ENCODE assay signal across 1 cellular context in the genomic region with DNA sequence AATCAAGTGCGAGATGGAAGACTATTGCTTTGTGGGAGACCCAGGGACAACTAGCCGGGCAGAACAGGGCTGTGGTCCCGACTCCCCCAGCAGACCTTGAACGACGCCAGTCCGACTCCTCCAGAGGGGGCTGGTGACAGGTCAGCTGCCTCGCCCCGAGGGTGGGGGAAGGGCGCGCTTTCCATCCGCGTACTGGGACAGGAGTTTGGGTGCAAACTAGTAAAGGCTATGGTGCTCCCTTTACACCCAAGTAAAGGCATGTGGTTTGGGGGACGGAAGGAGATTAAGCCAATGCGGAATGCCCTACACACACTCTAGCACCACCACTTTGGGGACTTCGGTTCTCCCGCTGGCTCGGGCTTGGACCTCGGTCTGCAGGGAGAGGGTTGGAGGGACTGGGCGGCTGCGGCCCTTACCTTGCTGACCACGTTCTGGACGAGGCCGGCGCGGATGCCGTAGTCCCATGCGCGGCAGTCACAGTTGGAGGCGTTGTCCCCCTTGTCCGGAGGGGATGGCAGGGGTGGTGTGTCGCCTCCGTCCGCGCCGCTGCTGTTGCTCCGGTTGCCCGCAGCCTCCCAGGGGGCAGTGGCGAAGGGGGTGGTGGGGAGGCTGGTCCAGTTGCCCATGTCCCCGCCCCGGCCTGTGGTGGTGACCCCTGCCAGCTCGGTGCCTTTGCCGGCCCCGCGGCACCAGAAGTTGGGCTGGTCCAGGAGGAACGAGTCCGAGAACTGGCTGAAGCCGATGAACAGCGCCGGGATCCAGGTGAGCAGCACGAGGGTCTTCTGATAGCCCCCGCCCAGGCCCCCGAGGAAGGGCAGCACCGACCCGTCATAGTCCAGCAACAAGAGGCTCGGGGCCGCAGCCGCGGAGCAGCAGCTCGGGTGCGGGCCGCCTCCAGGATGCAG.
TF ChIP-seq lines count a peak whose summit lies in the region.

No MANE protein-coding gene starts in this region.

TF ChIP-seq in HepG2, 621 proteins besides CTCF, POLR2A, EP300 and RAD21 (continued from another document and continues in another):
- TF ChIP-seq, protein P1, sequence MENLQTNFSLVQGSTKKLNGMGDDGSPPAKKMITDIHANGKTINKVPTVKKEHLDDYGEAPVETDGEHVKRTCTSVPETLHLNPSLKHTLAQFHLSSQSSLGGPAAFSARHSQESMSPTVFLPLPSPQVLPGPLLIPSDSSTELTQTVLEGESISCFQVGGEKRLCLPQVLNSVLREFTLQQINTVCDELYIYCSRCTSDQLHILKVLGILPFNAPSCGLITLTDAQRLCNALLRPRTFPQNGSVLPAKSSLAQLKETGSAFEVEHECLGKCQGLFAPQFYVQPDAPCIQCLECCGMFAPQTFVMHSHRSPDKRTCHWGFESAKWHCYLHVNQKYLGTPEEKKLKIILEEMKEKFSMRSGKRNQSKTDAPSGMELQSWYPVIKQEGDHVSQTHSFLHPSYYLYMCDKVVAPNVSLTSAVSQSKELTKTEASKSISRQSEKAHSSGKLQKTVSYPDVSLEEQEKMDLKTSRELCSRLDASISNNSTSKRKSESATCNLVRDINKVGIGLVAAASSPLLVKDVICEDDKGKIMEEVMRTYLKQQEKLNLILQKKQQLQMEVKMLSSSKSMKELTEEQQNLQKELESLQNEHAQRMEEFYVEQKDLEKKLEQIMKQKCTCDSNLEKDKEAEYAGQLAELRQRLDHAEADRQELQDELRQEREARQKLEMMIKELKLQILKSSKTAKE (CRISPR knock-in tag; IDR thresholded peaks at IDR 0.05; ENCODE audit: borderline replicate concordance), result peak; percentile 69; the same call in 1 of the 2 replicates
- TF ChIP-seq SP140L (CRISPR knock-in tag; IDR thresholded peaks at IDR 0.05; ENCODE audit: borderline replicate concordance) (no peak), ZNF747 (CRISPR knock-in tag; IDR thresholded peaks at IDR 0.05; ENCODE audit: borderline replicate concordance) (no peak), NR3C1 (CRISPR knock-in tag; IDR thresholded peaks at IDR 0.05) (no peak), FOXO1 (CRISPR knock-in tag; IDR thresholded peaks at IDR 0.05) (0 out of 2 replicates have a peak, but pooled peaks have one; percentile 10), ZNF124 (CRISPR knock-in tag; IDR thresholded peaks at IDR 0.05) (peak; percentile 11; the same call in 1 of the 2 replicates), TEAD3 (CRISPR knock-in tag; optimal IDR thresholded peaks at IDR 0.05; ENCODE audit: borderline replicate concordance) (peak; percentile 6), ZNF225 (CRISPR knock-in tag; IDR thresholded peaks at IDR 0.05) (peak; percentile 74), ZNF496 (CRISPR knock-in tag; IDR thresholded peaks at IDR 0.05; ENCODE audit: insufficient replicate concordance) (no peak), ZBTB3 (CRISPR knock-in tag; IDR thresholded peaks at IDR 0.05; ENCODE audit: borderline replicate concordance, low read depth) (peak; percentile 53; the same call in 1 of the 2 replicates), ISL2 (CRISPR knock-in tag; IDR thresholded peaks at IDR 0.05) (no peak; the same call in 1 of the 2 replicates), ZFP90 (CRISPR knock-in tag; IDR thresholded peaks at IDR 0.05; ENCODE audit: borderline replicate concordance) (no peak), SNAPC2 (CRISPR knock-in tag; IDR thresholded peaks at IDR 0.05) (peak; percentile 77; the same call in 1 of the 2 replicates), NRL (CRISPR knock-in tag; IDR thresholded peaks at IDR 0.05; ENCODE audit: borderline replicate concordance) (peak; percentile 74; the same call in 1 of the 2 replicates), YEATS2 (CRISPR knock-in tag; IDR thresholded peaks at IDR 0.05; ENCODE audit: borderline replicate concordance) (no peak), DR1 (CRISPR knock-in tag; IDR thresholded peaks at IDR 0.05) (no peak), ZNF451 (CRISPR knock-in tag; IDR thresholded peaks at IDR 0.05) (no peak), KMT2B (CRISPR knock-in tag; IDR thresholded peaks at IDR 0.05) (peak; percentile 33; the same call in 1 of the 2 replicates), ZNF468 (CRISPR knock-in tag; IDR thresholded peaks at IDR 0.05) (no peak), ZFAT (CRISPR knock-in tag; conservative IDR thresholded peaks at IDR 0.05) (no peak), CBFB (CRISPR knock-in tag; IDR thresholded peaks at IDR 0.05) (no peak), LCORL (IDR thresholded peaks at IDR 0.05) (no peak), LCORL (CRISPR knock-in tag; IDR thresholded peaks at IDR 0.05) (peak; percentile 69; the same call in 1 of the 2 replicates), SAFB2 (CRISPR knock-in tag; IDR thresholded peaks at IDR 0.05; ENCODE audit: borderline replicate concordance, low read depth) (no peak), AGO1 (IDR thresholded peaks at IDR 0.05; ENCODE audit: low read depth, low read length, poor library complexity, severe bottlenecking) (peak; percentile 59), NFIC (IDR thresholded peaks at IDR 0.05; ENCODE audit: low read length) (no peak), ZIK1 (CRISPR knock-in tag; IDR thresholded peaks at IDR 0.05; ENCODE audit: borderline replicate concordance, low read depth) (no peak), TGIF2 (CRISPR knock-in tag; IDR thresholded peaks at IDR 0.05) (peak; percentile 94), ZNF781 (CRISPR knock-in tag; IDR thresholded peaks at IDR 0.05; ENCODE audit: borderline replicate concordance, not compliant biosample characterization) (peak; percentile 90), PAX8 (CRISPR knock-in tag; IDR thresholded peaks at IDR 0.05; ENCODE audit: borderline replicate concordance) (no peak), ZMYM2 (CRISPR knock-in tag; IDR thresholded peaks at IDR 0.05) (no peak)
- TF ChIP-seq, protein P2, sequence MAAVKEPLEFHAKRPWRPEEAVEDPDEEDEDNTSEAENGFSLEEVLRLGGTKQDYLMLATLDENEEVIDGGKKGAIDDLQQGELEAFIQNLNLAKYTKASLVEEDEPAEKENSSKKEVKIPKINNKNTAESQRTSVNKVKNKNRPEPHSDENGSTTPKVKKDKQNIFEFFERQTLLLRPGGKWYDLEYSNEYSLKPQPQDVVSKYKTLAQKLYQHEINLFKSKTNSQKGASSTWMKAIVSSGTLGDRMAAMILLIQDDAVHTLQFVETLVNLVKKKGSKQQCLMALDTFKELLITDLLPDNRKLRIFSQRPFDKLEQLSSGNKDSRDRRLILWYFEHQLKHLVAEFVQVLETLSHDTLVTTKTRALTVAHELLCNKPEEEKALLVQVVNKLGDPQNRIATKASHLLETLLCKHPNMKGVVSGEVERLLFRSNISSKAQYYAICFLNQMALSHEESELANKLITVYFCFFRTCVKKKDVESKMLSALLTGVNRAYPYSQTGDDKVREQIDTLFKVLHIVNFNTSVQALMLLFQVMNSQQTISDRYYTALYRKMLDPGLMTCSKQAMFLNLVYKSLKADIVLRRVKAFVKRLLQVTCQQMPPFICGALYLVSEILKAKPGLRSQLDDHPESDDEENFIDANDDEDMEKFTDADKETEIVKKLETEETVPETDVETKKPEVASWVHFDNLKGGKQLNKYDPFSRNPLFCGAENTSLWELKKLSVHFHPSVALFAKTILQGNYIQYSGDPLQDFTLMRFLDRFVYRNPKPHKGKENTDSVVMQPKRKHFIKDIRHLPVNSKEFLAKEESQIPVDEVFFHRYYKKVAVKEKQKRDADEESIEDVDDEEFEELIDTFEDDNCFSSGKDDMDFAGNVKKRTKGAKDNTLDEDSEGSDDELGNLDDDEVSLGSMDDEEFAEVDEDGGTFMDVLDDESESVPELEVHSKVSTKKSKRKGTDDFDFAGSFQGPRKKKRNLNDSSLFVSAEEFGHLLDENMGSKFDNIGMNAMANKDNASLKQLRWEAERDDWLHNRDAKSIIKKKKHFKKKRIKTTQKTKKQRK (IDR thresholded peaks at IDR 0.05; ENCODE audit: low read length), result no peak
- TF ChIP-seq, protein P3, sequence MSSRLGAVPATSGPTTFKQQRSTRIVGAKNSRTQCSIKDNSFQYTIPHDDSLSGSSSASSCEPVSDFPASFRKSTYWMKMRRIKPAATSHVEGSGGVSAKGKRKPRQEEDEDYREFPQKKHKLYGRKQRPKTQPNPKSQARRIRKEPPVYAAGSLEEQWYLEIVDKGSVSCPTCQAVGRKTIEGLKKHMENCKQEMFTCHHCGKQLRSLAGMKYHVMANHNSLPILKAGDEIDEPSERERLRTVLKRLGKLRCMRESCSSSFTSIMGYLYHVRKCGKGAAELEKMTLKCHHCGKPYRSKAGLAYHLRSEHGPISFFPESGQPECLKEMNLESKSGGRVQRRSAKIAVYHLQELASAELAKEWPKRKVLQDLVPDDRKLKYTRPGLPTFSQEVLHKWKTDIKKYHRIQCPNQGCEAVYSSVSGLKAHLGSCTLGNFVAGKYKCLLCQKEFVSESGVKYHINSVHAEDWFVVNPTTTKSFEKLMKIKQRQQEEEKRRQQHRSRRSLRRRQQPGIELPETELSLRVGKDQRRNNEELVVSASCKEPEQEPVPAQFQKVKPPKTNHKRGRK (CRISPR knock-in tag; IDR thresholded peaks at IDR 0.05), result no peak
- TF ChIP-seq, protein P4, sequence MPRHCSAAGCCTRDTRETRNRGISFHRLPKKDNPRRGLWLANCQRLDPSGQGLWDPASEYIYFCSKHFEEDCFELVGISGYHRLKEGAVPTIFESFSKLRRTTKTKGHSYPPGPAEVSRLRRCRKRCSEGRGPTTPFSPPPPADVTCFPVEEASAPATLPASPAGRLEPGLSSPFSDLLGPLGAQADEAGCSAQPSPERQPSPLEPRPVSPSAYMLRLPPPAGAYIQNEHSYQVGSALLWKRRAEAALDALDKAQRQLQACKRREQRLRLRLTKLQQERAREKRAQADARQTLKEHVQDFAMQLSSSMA (CRISPR knock-in tag; IDR thresholded peaks at IDR 0.05), result no peak
- TF ChIP-seq, protein P5, sequence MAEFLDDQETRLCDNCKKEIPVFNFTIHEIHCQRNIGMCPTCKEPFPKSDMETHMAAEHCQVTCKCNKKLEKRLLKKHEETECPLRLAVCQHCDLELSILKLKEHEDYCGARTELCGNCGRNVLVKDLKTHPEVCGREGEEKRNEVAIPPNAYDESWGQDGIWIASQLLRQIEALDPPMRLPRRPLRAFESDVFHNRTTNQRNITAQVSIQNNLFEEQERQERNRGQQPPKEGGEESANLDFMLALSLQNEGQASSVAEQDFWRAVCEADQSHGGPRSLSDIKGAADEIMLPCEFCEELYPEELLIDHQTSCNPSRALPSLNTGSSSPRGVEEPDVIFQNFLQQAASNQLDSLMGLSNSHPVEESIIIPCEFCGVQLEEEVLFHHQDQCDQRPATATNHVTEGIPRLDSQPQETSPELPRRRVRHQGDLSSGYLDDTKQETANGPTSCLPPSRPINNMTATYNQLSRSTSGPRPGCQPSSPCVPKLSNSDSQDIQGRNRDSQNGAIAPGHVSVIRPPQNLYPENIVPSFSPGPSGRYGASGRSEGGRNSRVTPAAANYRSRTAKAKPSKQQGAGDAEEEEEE (CRISPR knock-in tag; IDR thresholded peaks at IDR 0.05; ENCODE audit: borderline replicate concordance), result peak; percentile 53; the same call in 1 of the 2 replicates
- TF ChIP-seq, protein P6, sequence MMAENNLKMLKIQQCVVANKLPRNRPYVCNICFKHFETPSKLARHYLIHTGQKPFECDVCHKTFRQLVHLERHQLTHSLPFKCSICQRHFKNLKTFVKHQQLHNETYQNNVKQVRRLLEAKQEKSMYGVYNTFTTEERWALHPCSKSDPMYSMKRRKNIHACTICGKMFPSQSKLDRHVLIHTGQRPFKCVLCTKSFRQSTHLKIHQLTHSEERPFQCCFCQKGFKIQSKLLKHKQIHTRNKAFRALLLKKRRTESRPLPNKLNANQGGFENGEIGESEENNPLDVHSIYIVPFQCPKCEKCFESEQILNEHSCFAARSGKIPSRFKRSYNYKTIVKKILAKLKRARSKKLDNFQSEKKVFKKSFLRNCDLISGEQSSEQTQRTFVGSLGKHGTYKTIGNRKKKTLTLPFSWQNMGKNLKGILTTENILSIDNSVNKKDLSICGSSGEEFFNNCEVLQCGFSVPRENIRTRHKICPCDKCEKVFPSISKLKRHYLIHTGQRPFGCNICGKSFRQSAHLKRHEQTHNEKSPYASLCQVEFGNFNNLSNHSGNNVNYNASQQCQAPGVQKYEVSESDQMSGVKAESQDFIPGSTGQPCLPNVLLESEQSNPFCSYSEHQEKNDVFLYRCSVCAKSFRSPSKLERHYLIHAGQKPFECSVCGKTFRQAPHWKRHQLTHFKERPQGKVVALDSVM (CRISPR knock-in tag; IDR thresholded peaks at IDR 0.05), result no peak
- TF ChIP-seq, protein P7, sequence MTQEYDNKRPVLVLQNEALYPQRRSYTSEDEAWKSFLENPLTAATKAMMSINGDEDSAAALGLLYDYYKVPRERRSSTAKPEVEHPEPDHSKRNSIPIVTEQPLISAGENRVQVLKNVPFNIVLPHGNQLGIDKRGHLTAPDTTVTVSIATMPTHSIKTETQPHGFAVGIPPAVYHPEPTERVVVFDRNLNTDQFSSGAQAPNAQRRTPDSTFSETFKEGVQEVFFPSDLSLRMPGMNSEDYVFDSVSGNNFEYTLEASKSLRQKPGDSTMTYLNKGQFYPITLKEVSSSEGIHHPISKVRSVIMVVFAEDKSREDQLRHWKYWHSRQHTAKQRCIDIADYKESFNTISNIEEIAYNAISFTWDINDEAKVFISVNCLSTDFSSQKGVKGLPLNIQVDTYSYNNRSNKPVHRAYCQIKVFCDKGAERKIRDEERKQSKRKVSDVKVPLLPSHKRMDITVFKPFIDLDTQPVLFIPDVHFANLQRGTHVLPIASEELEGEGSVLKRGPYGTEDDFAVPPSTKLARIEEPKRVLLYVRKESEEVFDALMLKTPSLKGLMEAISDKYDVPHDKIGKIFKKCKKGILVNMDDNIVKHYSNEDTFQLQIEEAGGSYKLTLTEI (CRISPR knock-in tag; conservative IDR thresholded peaks at IDR 0.05), result no peak
- TF ChIP-seq, protein P8, sequence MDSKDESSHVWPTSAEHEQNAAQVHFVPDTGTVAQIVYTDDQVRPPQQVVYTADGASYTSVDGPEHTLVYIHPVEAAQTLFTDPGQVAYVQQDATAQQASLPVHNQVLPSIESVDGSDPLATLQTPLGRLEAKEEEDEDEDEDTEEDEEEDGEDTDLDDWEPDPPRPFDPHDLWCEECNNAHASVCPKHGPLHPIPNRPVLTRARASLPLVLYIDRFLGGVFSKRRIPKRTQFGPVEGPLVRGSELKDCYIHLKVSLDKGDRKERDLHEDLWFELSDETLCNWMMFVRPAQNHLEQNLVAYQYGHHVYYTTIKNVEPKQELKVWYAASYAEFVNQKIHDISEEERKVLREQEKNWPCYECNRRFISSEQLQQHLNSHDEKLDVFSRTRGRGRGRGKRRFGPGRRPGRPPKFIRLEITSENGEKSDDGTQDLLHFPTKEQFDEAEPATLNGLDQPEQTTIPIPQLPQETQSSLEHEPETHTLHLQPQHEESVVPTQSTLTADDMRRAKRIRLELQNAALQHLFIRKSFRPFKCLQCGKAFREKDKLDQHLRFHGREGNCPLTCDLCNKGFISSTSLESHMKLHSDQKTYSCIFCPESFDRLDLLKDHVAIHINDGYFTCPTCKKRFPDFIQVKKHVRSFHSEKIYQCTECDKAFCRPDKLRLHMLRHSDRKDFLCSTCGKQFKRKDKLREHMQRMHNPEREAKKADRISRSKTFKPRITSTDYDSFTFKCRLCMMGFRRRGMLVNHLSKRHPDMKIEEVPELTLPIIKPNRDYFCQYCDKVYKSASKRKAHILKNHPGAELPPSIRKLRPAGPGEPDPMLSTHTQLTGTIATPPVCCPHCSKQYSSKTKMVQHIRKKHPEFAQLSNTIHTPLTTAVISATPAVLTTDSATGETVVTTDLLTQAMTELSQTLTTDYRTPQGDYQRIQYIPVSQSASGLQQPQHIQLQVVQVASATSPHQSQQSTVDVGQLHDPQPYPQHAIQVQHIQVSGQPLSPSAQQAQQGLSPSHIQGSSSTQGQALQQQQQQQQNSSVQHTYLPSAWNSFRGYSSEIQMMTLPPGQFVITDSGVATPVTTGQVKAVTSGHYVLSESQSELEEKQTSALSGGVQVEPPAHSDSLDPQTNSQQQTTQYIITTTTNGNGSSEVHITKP (CRISPR knock-in tag; IDR thresholded peaks at IDR 0.05; ENCODE audit: low read depth), result no peak
